In the genomic region with DNA sequence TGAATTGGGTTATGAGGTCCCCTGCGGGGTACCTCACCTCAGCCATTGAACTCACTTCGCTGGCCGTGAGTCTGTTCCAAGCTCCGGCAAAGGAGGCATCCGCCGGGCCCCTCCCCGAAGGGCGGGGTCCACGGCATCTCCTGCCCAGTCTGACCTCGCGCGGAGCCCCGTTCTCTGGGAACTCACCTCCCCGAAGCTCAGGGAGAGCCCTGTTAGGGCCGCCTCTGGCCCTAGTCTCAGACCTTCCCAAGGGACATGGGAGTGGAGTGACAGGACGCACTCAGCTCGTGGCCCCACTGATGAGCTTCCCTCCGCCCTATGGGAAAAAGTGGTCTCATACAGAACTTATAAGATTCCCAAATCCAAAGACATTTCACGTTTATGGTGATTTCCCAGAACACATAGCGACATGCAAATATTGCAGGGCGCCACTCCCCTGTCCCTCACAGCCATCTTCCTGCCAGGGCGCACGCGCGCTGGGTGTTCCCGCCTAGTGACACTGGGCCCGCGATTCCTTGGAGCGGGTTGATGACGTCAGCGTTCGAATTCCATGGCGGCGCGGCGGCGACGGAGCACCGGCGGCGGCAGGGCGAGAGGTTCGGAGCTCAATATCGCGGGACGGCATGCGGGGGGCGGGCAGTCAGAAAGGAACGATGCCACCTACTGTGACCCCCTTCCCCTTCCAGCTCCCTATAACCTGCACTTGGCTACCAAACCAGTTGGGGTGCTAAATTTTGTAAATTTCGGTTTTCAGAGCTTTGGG, we compare ENCODE assay signal across 8 cellular contexts. TPM values are rescaled to one million over a fixed set of nuclear protein-coding genes. Genes with fewer than 3 reads are reported as not detected.
DNase-seq lines count a peak whose midpoint lies in the region; ATAC-seq and TF ChIP-seq lines count a peak whose summit lies in the region.

A gene with protein sequence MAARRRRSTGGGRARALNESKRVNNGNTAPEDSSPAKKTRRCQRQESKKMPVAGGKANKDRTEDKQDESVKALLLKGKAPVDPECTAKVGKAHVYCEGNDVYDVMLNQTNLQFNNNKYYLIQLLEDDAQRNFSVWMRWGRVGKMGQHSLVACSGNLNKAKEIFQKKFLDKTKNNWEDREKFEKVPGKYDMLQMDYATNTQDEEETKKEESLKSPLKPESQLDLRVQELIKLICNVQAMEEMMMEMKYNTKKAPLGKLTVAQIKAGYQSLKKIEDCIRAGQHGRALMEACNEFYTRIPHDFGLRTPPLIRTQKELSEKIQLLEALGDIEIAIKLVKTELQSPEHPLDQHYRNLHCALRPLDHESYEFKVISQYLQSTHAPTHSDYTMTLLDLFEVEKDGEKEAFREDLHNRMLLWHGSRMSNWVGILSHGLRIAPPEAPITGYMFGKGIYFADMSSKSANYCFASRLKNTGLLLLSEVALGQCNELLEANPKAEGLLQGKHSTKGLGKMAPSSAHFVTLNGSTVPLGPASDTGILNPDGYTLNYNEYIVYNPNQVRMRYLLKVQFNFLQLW (plus strand): TSS at position 544 of the 763 bp plus-strand sequence. CDS start 7 bp downstream, at position 551.

- WGBS in spleen, 5 donors = 0 to 1% (median 1%) methylated on average over 36 to 50 of the region's 50 CpGs

- H3K27me3 ChIP-seq in spleen (replicated peaks in 1 of 7) = no peaks in the 10 kb centered on the region

- H3K4me3 ChIP-seq in AG09309 (ENCODE audit: control insufficient read depth, low read depth, low read length) (peak within 1 kb of the TSS; percentile 66), spleen (peak within 1 kb of the TSS; percentile 56 to 90 (median 63))

- peak within 1 kb of the TSS; percentile 64 to 96 (median 90) for H3K27ac ChIP-seq in spleen

- H3K36me3 ChIP-seq in spleen = peaks cover 0 to 34% (median 18%) of the 10 kb centered on the region in 6 donors

- intact Hi-C loops in spleen (cut with DNase I; ENCODE audit: low total_unique reads) = loop anchor here (10.0 kb wide), 1 partner anchor 62 kb away; no protein-coding TSS in a partner anchor

- TF ChIP-seq CTCF in AG09309 (IDR thresholded peaks at IDR 0.05; ENCODE audit: control insufficient read depth, insufficient read depth, low read depth, low read length, missing control alignments) (no peak), spleen (IDR thresholded peaks at IDR 0.05 in 8 of 11, conservative IDR thresholded peaks at IDR 0.05 in 3 of 11) (peak in 2 of 11 experiments; percentile 14 to 24)

- peak; percentile 92 for ATAC-seq in GM19023 (IDR thresholded peaks at IDR 0.05; ENCODE audit: unreplicated experiment)
- peak; percentile 91 for ATAC-seq in HG03280 (IDR thresholded peaks at IDR 0.05; ENCODE audit: unreplicated experiment)

- H3K4me1 ChIP-seq in spleen = peaks cover 0 to 29% (median 23%) of the 10 kb centered on the region in 6 donors

- DNase-seq in AG09309 (ENCODE audit: low read depth) (peak; percentile 99), NCI-H345 treated with DMSO at 0.1 percent for 48 hours (lab: John Stamatoyannopoulos, UW; ENCODE audit: unreplicated experiment) (peak; percentile 99), inferior parietal cortex (ENCODE audit: extremely low spot score) (peak; percentile 100), spleen (peak; percentile 97)
- peak; percentile 65 to 76 (median 72) for DNase-seq in activated CD4-positive, CD25-positive, alpha-beta regulatory T cell (lab: John Stamatoyannopoulos, UW)
- peak; percentile 93 for DNase-seq in central memory CD4-positive, alpha-beta T cell

- H3K9me3 ChIP-seq in spleen = no peaks in the 10 kb centered on the region

- peak in 2 of 3 donors; percentile 68 to 88 for TF ChIP-seq POLR2A in spleen (IDR thresholded peaks at IDR 0.05)

RNA-seq across cellular contexts. Expression of the gene that starts here (rescaled TPM):
- 10 to 100 TPM; 10.9 to 25.0 (median 17.2) TPM for total RNA-seq in spleen
- polyA plus RNA-seq in spleen = 10 to 100 TPM in 2 of 3 donors, 1 to 10 TPM in 1; 9.1 to 12.0 (median 11.3) TPM

Comparison
In these comparisons a context has a peak if more than half of its experiments do, and no peak if none do; other contexts are left out.
1. Peak in every context shown above with its lines: DNase-seq, ATAC-seq, H3K4me3 ChIP-seq and H3K27ac ChIP-seq.